Comparison of ENCODE assay signal across 29 cellular contexts in genomic region chr2:188770296-188770695, GRCh38.
DNase-seq lines count a peak whose midpoint lies in the region; ATAC-seq and TF ChIP-seq lines count a peak whose summit lies in the region.
"Had no signal": no experiment of that assay in that cellular context is flagged by ENCODE, and none has a peak within 500 bp of the region (broad histone marks: within the 10 kb centered on the region; RNA-seq: fewer than 3 reads in every experiment).

No MANE protein-coding gene starts in this region.

- no peak overlapping the region for H3K14ac ChIP-seq in IMR-90 (replicated peaks; ENCODE audit: low read depth, low read length)

- no TSS peak for BruUV-seq in IMR-90 (replicated peaks; lab: Mats Ljungman, UMichigan)

- TF ChIP-seq RAD21 in IMR-90 (IDR thresholded peaks at IDR 0.05; ENCODE audit: low read length), result no peak

- no peaks in the 10 kb centered on the region for H3K9me1 ChIP-seq in IMR-90 (ENCODE audit: insufficient read depth, low read length)

- no peak overlapping the region for H2AK5ac ChIP-seq in IMR-90 (ENCODE audit: low read depth, low read length)

- no peak overlapping the region for H4K91ac ChIP-seq in IMR-90 (ENCODE audit: insufficient read depth, low read depth, low read length)

- no peak overlapping the region for H3K56ac ChIP-seq in IMR-90 (ENCODE audit: extremely low read depth, insufficient read depth, low read length)

- H3K36me3 ChIP-seq in IMR-90 (ENCODE audit: control insufficient read depth, insufficient read depth, low read length) (no peaks in the 10 kb centered on the region), thyroid gland (no peaks in the 10 kb centered on the region)
- H3K36me3 ChIP-seq: BE2C; BLaER1; BLaER1 treated with 17β-estradiol and CSF1 and Interleukin-3, amounts not matched to agents 10 nM and 100 nM had no signal

- H3K4me1 ChIP-seq in IMR-90 (ENCODE audit: control insufficient read depth, insufficient read depth, low read length) (no peaks in the 10 kb centered on the region), thyroid gland (no peaks in the 10 kb centered on the region)
- H3K4me1 ChIP-seq: A549; BE2C; BLaER1; BLaER1 treated with 17β-estradiol and CSF1 and Interleukin-3, amounts not matched to agents 10 nM and 100 nM; Caco-2 had no signal

- H2AK9ac ChIP-seq in IMR-90 (replicated peaks; ENCODE audit: low read depth, low read length, poor library complexity), result no peak overlapping the region

- H4K5ac ChIP-seq in IMR-90 (ENCODE audit: low read depth, low read length), result no peak overlapping the region

- TF ChIP-seq POLR2A in IMR-90 (IDR thresholded peaks at IDR 0.05; ENCODE audit: low read depth, low read length), result no peak
- TF ChIP-seq POLR2A in thyroid gland (IDR thresholded peaks at IDR 0.05), result no peak

- no peak overlapping the region for H2AFZ ChIP-seq in IMR-90 (replicated peaks; ENCODE audit: low read length, poor library complexity)

- CTCF ChIA-PET in IMR-90 (lab: Yijun Ruan, JAX), result interaction anchor here (0.6 kb wide), 1 partner anchor 463 kb away, joined by 5 read pairs; no protein-coding TSS in a partner anchor

- H3K27me3 ChIP-seq in IMR-90 (ENCODE audit: control insufficient read depth, insufficient read depth, low read length) (no peaks in the 10 kb centered on the region), thyroid gland (no peaks in the 10 kb centered on the region)
- H3K27me3 ChIP-seq: BE2C; BLaER1; BLaER1 treated with 17β-estradiol and CSF1 and Interleukin-3, amounts not matched to agents 10 nM and 100 nM had no signal

- no peaks in the 10 kb centered on the region for H3K79me1 ChIP-seq in IMR-90 (ENCODE audit: low read depth in 1 of 2, low read length in 2 of 2)

- no peak overlapping the region for H3K4me2 ChIP-seq in IMR-90 (ENCODE audit: low read depth, low read length)
- H3K4me2 ChIP-seq: A549; BLaER1; BLaER1 treated with 17β-estradiol and CSF1 and Interleukin-3, amounts not matched to agents 10 nM and 100 nM had no signal

- TF ChIP-seq CTCF in IMR-90 (conservative IDR thresholded peaks at IDR 0.05; ENCODE audit: low read depth, low read length), result no peak
- no peak for TF ChIP-seq CTCF in thyroid gland (IDR thresholded peaks at IDR 0.05)

- WGBS in IMR-90 (ENCODE audit: extremely low coverage in 2 of 2, insufficient read length in 1 of 2), 2 experiments, result 81% methylated on average over 2 of the region's 5 CpGs; no CpG with 5 or more reads in 1 of the 2 experiments
- WGBS in thyroid gland, 2 donors, result 43 to 51% methylated on average over 5 of the region's 5 CpGs

- intact Hi-C loops in IMR-90 (cut with micrococcal nuclease) (loop anchor here (5.0 kb wide), 1 partner anchor 38 kb away; no protein-coding TSS in a partner anchor), thyroid gland (cut with DNase I) (no loop called here)

- H4K20me1 ChIP-seq in IMR-90 (ENCODE audit: insufficient read depth, low read length), result no peaks in the 10 kb centered on the region
- H4K20me1 ChIP-seq: BLaER1; BLaER1 treated with 17β-estradiol and CSF1 and Interleukin-3, amounts not matched to agents 10 nM and 100 nM had no signal

- H2BK20ac ChIP-seq in IMR-90 (ENCODE audit: low read depth, low read length), result no peak overlapping the region

- no peak overlapping the region for H3K23ac ChIP-seq in IMR-90 (ENCODE audit: low read depth, low read length)

- H3K4ac ChIP-seq in IMR-90 (ENCODE audit: low read depth, low read length), result no peak overlapping the region

- DNase-seq in IMR-90 (no peak), thyroid gland (peak; percentile 65 to 69), OCI-M1 (lab: John Stamatoyannopoulos, UW) (no peak), D341Med (ENCODE audit: low spot score) (no peak)
- DNase-seq: 8988T; ACHN; AML-193; BE2C; C1 segment of cervical spinal cord; Caco-2; Calu3; CD4-positive, alpha-beta memory T cell; CD4-positive, alpha-beta T cell; CD4-positive, CD25-positive, alpha-beta regulatory T cell; CD8-positive, alpha-beta memory T cell; CD8-positive, alpha-beta T cell; COR-L47; DMS 273 treated with DMSO at 0.1 percent for 48 hours; DMS153; DMS53; DMS79; DMS79 treated with DMSO at 0.1 percent for 48 hours; DND-41; EL had no signal

- no peak overlapping the region for H2BK120ac ChIP-seq in IMR-90 (ENCODE audit: low read depth, low read length)

- H3K4me3 ChIP-seq in IMR-90 (ENCODE audit: insufficient read depth, low read depth, low read length) (no peak overlapping the region), thyroid gland (replicated peaks in 1 of 3) (no peak overlapping the region)
- H3K4me3 ChIP-seq: A549; BLaER1; BLaER1 treated with 17β-estradiol and CSF1 and Interleukin-3, amounts not matched to agents 10 nM and 100 nM had no signal

- H4K8ac ChIP-seq in IMR-90 (ENCODE audit: low read depth in 2 of 2, low read length in 2 of 2), result no peak overlapping the region

- no peak overlapping the region for H3K27ac ChIP-seq in IMR-90 (ENCODE audit: insufficient read depth, low read length)
- H3K27ac ChIP-seq in thyroid gland, result peak overlapping the region in 1 of 3 donors; percentile 44
- H3K27ac ChIP-seq: 22Rv1; A549; BLaER1; BLaER1 treated with 17β-estradiol and CSF1 and Interleukin-3, amounts not matched to agents 10 nM and 100 nM; C4-2B had no signal

- H3K18ac ChIP-seq in IMR-90 (ENCODE audit: low read depth, low read length), result peak overlapping the region; percentile 50; the same call in 1 of the 2 replicates

- no peak overlapping the region for H3K9ac ChIP-seq in IMR-90 (ENCODE audit: low read depth, low read length)
- H3K9ac ChIP-seq: BLaER1; BLaER1 treated with 17β-estradiol and CSF1 and Interleukin-3, amounts not matched to agents 10 nM and 100 nM had no signal

- H3K9me3 ChIP-seq in IMR-90 (ENCODE audit: control insufficient read depth, insufficient read depth, low read length) (no peaks in the 10 kb centered on the region), thyroid gland (no peaks in the 10 kb centered on the region)
- H3K9me3 ChIP-seq: A549; BE2C; BLaER1; BLaER1 treated with 17β-estradiol and CSF1 and Interleukin-3, amounts not matched to agents 10 nM and 100 nM; Caco-2 had no signal

- no peak for ATAC-seq in IMR-90 (ENCODE audit: low read depth)
- ATAC-seq: A549; CD8-positive, alpha-beta T cell had no signal

- POLR2A ChIA-PET in IMR-90 (lab: Charles Lee; ENCODE audit: unreplicated experiment), result no interaction called here

- H2BK15ac ChIP-seq in IMR-90 (ENCODE audit: low read depth, low read length), result no peak overlapping the region

- dilution Hi-C loops in IMR-90 (cut with HindIII; ENCODE audit: low sequenced_read_pairs, unreplicated experiment), result no loop called here

- in situ Hi-C loops in IMR-90 (cut with MboI; ENCODE audit: low sequenced_read_pairs), result no loop called here

- H2BK5ac ChIP-seq in IMR-90 (ENCODE audit: low read depth, low read length, poor library complexity, severe bottlenecking), result no peak overlapping the region

TF ChIP-seq in IMR-90, 13 proteins besides CTCF, POLR2A, EP300 and RAD21:
- no peak for TF ChIP-seq SMC3 (IDR thresholded peaks at IDR 0.05; ENCODE audit: low read depth, low read length)

Comparison
In these comparisons a context has a peak if more than half of its experiments do, and no peak if none do; other contexts are left out.
1. DNase-seq: peak in thyroid gland (2 of 2); none in IMR-90 (single experiment), OCI-M1 (single experiment) and D341Med (single experiment).